ENCODE assay signal across 10 cellular contexts in the genomic region with DNA sequence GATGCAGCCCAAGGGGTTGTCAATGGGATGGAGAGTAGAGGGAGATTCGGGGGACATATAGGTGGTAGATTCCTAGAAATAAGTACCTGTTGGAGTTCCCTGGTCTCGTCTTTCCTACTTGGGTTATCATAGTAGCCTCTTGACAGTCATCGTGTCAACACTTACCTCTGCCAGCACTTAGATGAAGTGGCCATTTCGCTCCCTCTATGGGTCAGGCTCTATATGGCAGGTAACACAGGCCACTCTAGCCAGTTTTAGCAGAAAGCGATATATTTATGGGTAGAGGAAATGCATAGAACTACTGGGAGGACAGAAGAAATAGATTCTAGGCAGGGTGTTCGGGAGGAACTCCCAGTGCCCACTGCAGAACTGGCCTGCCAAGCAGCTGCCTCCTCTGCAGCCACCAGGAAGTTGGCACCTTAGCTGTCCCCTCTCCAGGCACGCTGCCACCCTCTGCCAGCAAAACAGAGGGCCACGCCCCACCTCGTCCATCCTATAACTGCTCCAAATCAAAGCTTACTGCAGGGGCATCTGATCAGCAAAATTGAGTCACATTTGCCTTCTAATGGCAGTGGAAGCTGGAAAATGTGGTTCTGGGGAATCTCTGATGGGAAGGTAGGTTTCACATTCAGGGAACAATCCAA.
A peak's percentile ranks its signal among the peaks of the same experiment; 100 is the strongest.
DNase-seq lines count a peak whose midpoint lies in the region; ATAC-seq lines count a peak whose summit lies in the region.
"Had no signal": no experiment of that assay in that cellular context is flagged by ENCODE, and none has a peak within 500 bp of the region (broad histone marks: within the 10 kb centered on the region; RNA-seq: fewer than 3 reads in every experiment).

No MANE protein-coding gene starts in this region.

- H3K4me1 Mint-ChIP-seq in T-cell: no peaks in the 10 kb centered on the region
- H3K4me1 Mint-ChIP-seq: activated CD4-positive, alpha-beta T cell treated with anti-CD3 and anti-CD28 coated beads, Interleukin-2, amount 10 ng/mL, durations not matched to agents 24 days and 14 days had no signal

- CTCF ChIA-PET in T-cell (lab: Charles Lee): interaction anchor here in 1 of 2 donors (0.6 kb wide), 1 partner anchor 53 kb away, joined by 3 read pairs; no protein-coding TSS in a partner anchor

- DNase-seq in DMS53 treated with DMSO at 0.1 percent for 48 hours (lab: John Stamatoyannopoulos, UW; ENCODE audit: unreplicated experiment) (peak; percentile 72), NCI-H510A treated with DMSO at 0.1 percent for 48 hours (lab: John Stamatoyannopoulos, UW) (peak; percentile 93), iPS-NIHi7 (ENCODE audit: extremely low spot score) (peak; percentile 49), HCEC 1CT (no peak), SIG-M5 (lab: John Stamatoyannopoulos, UW) (no peak), T-cell (no peak)
- DNase-seq: activated CD4-positive, alpha-beta T cell treated with anti-CD3 and anti-CD28 coated beads, Interleukin-2, amount 10 ng/mL, durations not matched to agents 24 days and 14 days; sigmoid colon had no signal

- no peak overlapping the region for H3K4me3 Mint-ChIP-seq in T-cell
- H3K4me3 Mint-ChIP-seq: activated CD4-positive, alpha-beta T cell treated with anti-CD3 and anti-CD28 coated beads, Interleukin-2, amount 10 ng/mL, durations not matched to agents 24 days and 14 days had no signal

- ATAC-seq in GM21529 (IDR thresholded peaks at IDR 0.05; ENCODE audit: unreplicated experiment) (peak; percentile 66), HG03135 (IDR thresholded peaks at IDR 0.05; ENCODE audit: unreplicated experiment) (no peak), T-cell (replicated peaks in 1 of 4) (no peak)

- peaks cover 20 to 24% of the 10 kb centered on the region in 2 donors for H3K27me3 Mint-ChIP-seq in T-cell

- H3K36me3 Mint-ChIP-seq in T-cell: no peaks in the 10 kb centered on the region

- H3K27ac Mint-ChIP-seq in T-cell: no peak overlapping the region
- H3K27ac Mint-ChIP-seq: activated CD4-positive, alpha-beta T cell treated with anti-CD3 and anti-CD28 coated beads, Interleukin-2, amount 10 ng/mL, durations not matched to agents 24 days and 14 days had no signal

- POLR2A ChIA-PET in T-cell (lab: Charles Lee): interaction anchor here in 1 of 2 donors (0.5 to 0.7 kb wide), 2 partner anchors 11 to 420 kb away, joined by 3 to 11 read pairs; no protein-coding TSS in a partner anchor

- H3K9me3 Mint-ChIP-seq in T-cell: no peaks in the 10 kb centered on the region
- H3K9me3 Mint-ChIP-seq: activated CD4-positive, alpha-beta T cell treated with anti-CD3 and anti-CD28 coated beads, Interleukin-2, amount 10 ng/mL, durations not matched to agents 24 days and 14 days had no signal

Comparison
In these comparisons a context has a peak if more than half of its experiments do, and no peak if none do; other contexts are left out.
1. DNase-seq: peak in DMS53 treated with DMSO at 0.1 percent for 48 hours (single experiment), NCI-H510A treated with DMSO at 0.1 percent for 48 hours (single experiment) and iPS-NIHi7 (single experiment); none in HCEC 1CT (single experiment), SIG-M5 (single experiment) and T-cell (0 of 34).